In genomic region chr1:44031051-44031899, GRCh38 we compare ENCODE assay signal across 2 cellular contexts.
TF ChIP-seq lines count a peak whose summit lies in the region.

TSS of gene SLC6A9 (minus strand) at chr1:44031462. CDS start at chr1:44024277, 7,185 bp downstream.

TF ChIP-seq in Ishikawa, 13 proteins besides CTCF, POLR2A, EP300 and RAD21 (continued from another document):
- TF ChIP-seq FOXM1 (IDR thresholded peaks at IDR 0.05; ENCODE audit: borderline replicate concordance, low read depth) (no peak), YY1 (IDR thresholded peaks at IDR 0.05; ENCODE audit: low read depth) (no peak)
TF ChIP-seq in Ishikawa: peak in this region for 4.

TF ChIP-seq in liver, 16 proteins besides CTCF, POLR2A, EP300 and RAD21 (continued from another document):
- TF ChIP-seq ATF3 (IDR thresholded peaks at IDR 0.05) (no peak), HNF4G (IDR thresholded peaks at IDR 0.05) (no peak)
